In genomic region chr15:76147906-76148553, GRCh38 we compare ENCODE assay signal across 8 cellular contexts.
DNase-seq lines count a peak whose midpoint lies in the region; ATAC-seq, FAIRE-seq and TF ChIP-seq lines count a peak whose summit lies in the region.

No MANE protein-coding gene starts in this region.

- no peaks in the 10 kb centered on the region for H4K20me1 ChIP-seq in hepatocyte (ENCODE audit: insufficient read depth, poor library complexity, severe bottlenecking)

- no peaks in the 10 kb centered on the region for H3K79me2 ChIP-seq in hepatocyte

- 20% methylated on average over 21 of the region's 21 CpGs for WGBS in hepatocyte (ENCODE audit: low lambda C conversion rate, missing lambda C conversion rate)

- peak overlapping the region; percentile 73 for H3K4me2 ChIP-seq in hepatocyte

- no peaks in the 10 kb centered on the region for H3K27me3 ChIP-seq in hepatocyte

- ATAC-seq in HG02885 (IDR thresholded peaks at IDR 0.05; ENCODE audit: poor library complexity, unreplicated experiment) (peak; percentile 50), GM21390 (IDR thresholded peaks at IDR 0.05; ENCODE audit: unreplicated experiment) (no peak)

- no peak for FAIRE-seq in RCC 7860 (lab: Jason Lieb, UNC)

- TF ChIP-seq CTCF in hepatocyte (IDR thresholded peaks at IDR 0.05; ENCODE audit: poor library complexity) = peak; percentile 96

- H3K27ac ChIP-seq in hepatocyte = no peak overlapping the region

- peak overlapping the region; percentile 21 for H2AFZ ChIP-seq in hepatocyte

- in situ Hi-C loops in Caki2 (cut with HindIII; ENCODE audit: low pct_unique_long_range_greater_than_20kb, low sequenced_read_pairs) = no loop called here

- no peaks in the 10 kb centered on the region for H3K36me3 ChIP-seq in hepatocyte (replicated peaks; ENCODE audit: insufficient read depth, low read depth)

- DNase-seq in Caki2 (ENCODE audit: low read depth) (peak; percentile 37), SW480 (ENCODE audit: low spot score) (peak; percentile 25), hepatocyte (ENCODE audit: low spot score) (peak; percentile 79), RCC 7860 (ENCODE audit: low spot score) (no peak)
- DNase-seq in activated naive CD8-positive, alpha-beta T cell treated with anti-CD3 and anti-CD28 coated beads, Interleukin-2, amount 50 U/mL, for 16 hours (ENCODE audit: low read depth, low spot score) = peak; percentile 44
- peak; percentile 82 for DNase-seq in stimulated activated CD4-positive, alpha-beta T cell treated with anti-CD3 and anti-CD28 coated beads, Interleukin-15, amount 100 ng/mL, for 24 hours

- H3K9me3 ChIP-seq in hepatocyte (ENCODE audit: low read depth) = no peaks in the 10 kb centered on the region

- H3K4me1 ChIP-seq in hepatocyte (ENCODE audit: insufficient read depth) = no peaks in the 10 kb centered on the region

- H3K9me2 ChIP-seq in hepatocyte (replicated peaks; ENCODE audit: insufficient read depth) = no peaks in the 10 kb centered on the region

- H3K4me3 ChIP-seq in hepatocyte = no peak overlapping the region
